In the genomic region with DNA sequence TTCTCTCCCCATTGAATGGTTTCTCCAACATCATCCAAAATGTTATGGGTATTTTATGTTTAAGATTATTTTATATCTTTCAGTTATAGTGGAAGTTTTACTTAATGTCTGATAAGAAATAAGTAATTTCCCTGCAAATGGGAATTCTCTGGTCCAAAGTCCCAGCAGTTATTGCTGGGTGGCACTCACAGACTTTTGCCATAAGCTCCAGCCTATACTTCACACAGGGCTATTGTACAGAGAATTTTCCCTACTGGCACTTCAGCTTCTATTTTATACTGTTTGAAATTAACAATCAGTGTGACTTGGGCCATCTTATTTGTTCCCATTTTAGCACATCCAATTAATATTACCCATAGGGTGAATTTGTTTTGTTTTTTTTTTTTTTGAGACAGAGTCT, we compare ENCODE assay signal across 9 cellular contexts. TPM values are rescaled to one million over a fixed set of nuclear protein-coding genes. Genes with fewer than 3 reads are reported as not detected.
"Had no signal": no experiment of that assay in that cellular context is flagged by ENCODE, and none has a peak within 500 bp of the region (broad histone marks: within the 10 kb centered on the region; RNA-seq: fewer than 3 reads in every experiment).

No MANE protein-coding gene starts in this region.

- H3K9me3 ChIP-seq: HAP-1 had no signal

- H3K4me1 ChIP-seq: HAP-1 had no signal

- DNase-seq: GM23248, GOT3, H7, HFFc6, IMR-90 had no signal

- H3K4me3 Mint-ChIP-seq: HFFc6 had no signal

- H3K27ac ChIP-seq: GM23248 had no signal

- H3K27ac Mint-ChIP-seq: HFFc6 had no signal

- H3K4me3 ChIP-seq: GM23248, HAP-1, K562 had no signal

- H3K36me3 ChIP-seq: HAP-1 had no signal

- ATAC-seq: HCT116, K562 had no signal

RNA-seq across cellular contexts. Expression of a gene that starts 32.9 kb away (rescaled TPM):
- total RNA-seq: H4 had no signal
